ENCODE assay signal across 1 cellular context in the genomic region with DNA sequence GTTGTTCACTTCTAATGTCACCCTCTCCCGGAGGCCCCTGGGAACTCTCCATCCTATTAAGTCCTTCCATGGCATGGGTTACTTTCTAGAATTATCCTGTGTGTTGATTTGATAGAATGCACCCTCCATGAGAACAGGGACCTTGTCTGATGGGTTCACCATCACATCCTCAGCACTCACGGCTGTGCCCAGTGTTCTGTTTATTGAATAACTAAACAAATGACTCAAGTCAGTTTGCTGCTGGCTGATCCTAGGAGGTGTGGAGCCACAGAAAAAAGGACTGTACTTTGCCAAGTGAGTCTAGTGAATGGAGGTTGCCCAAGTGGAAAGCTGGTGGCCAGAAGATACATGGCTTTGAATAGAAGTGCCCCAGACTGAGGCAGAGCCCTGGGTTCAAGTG.
TF ChIP-seq lines count a peak whose summit lies in the region.

No MANE protein-coding gene starts in this region.

TF ChIP-seq in H1, 55 proteins besides CTCF, POLR2A, EP300 and RAD21:
- TF ChIP-seq RNF2 (IDR thresholded peaks at IDR 0.05; ENCODE audit: borderline replicate concordance, low read depth, low read length, missing control alignments, poor library complexity, severe bottlenecking) (no peak), CBX8 (IDR thresholded peaks at IDR 0.05; ENCODE audit: borderline replicate concordance, low read depth, low read length) (no peak), TAF7 (optimal IDR thresholded peaks at IDR 0.05; ENCODE audit: borderline replicate concordance, low read depth, low read length) (no peak), KDM5A (IDR thresholded peaks at IDR 0.05; ENCODE audit: low read length) (no peak), CREB1 (IDR thresholded peaks at IDR 0.05) (no peak), CEBPB (IDR thresholded peaks at IDR 0.05; ENCODE audit: low read depth, low read length) (no peak), CTBP2 (IDR thresholded peaks at IDR 0.05; ENCODE audit: borderline replicate concordance, insufficient read depth, insufficient read length, low read length) (no peak), YY1 (IDR thresholded peaks at IDR 0.05; ENCODE audit: low read depth, low read length) (no peak), CHD1 (IDR thresholded peaks at IDR 0.05; ENCODE audit: low read depth, low read length) (no peak), KDM1A (IDR thresholded peaks at IDR 0.05; ENCODE audit: borderline replicate concordance, low read length) (no peak), SP2 (IDR thresholded peaks at IDR 0.05; ENCODE audit: low read length) (no peak)
- TF ChIP-seq, protein P1, sequence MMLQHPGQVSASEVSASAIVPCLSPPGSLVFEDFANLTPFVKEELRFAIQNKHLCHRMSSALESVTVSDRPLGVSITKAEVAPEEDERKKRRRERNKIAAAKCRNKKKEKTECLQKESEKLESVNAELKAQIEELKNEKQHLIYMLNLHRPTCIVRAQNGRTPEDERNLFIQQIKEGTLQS (IDR thresholded peaks at IDR 0.05; ENCODE audit: insufficient read depth, low read depth, low read length): no peak
